In genomic region chr10:55002420-55002819, GRCh38 we compare ENCODE assay signal across 25 cellular contexts.
DNase-seq lines count a peak whose midpoint lies in the region; ATAC-seq and TF ChIP-seq lines count a peak whose summit lies in the region.
"Had no signal": no experiment of that assay in that cellular context is flagged by ENCODE, and none has a peak within 500 bp of the region (broad histone marks: within the 10 kb centered on the region; RNA-seq: fewer than 3 reads in every experiment).

No MANE protein-coding gene starts in this region.

- H3K9ac ChIP-seq in PC-3 (ENCODE audit: low read length), result no peak overlapping the region
- H3K9ac ChIP-seq: BLaER1 had no signal

- H3K4me1 Mint-ChIP-seq in stimulated activated naive B cell treated with anti-CD40 and anti-IgM and Interleukin-4, amounts not matched to agents 10 μg/mL and 1 μg/mL and 100 μg/mL, for 72 hours, result no peaks in the 10 kb centered on the region
- H3K4me1 Mint-ChIP-seq: CD14-positive monocyte; CD4-positive, alpha-beta memory T cell; CD4-positive, CD25-positive, alpha-beta regulatory T cell; CD8-positive, alpha-beta memory T cell had no signal

- no TSS peak for BruUV-seq in PC-3 (replicated peaks; lab: Mats Ljungman, UMichigan)

- no peak overlapping the region for H3K27ac Mint-ChIP-seq in stimulated activated naive B cell treated with anti-CD40 and anti-IgM and Interleukin-4, amounts not matched to agents 10 μg/mL and 1 μg/mL and 100 μg/mL, for 72 hours
- H3K27ac Mint-ChIP-seq: CD14-positive monocyte; CD4-positive, alpha-beta memory T cell; CD4-positive, CD25-positive, alpha-beta regulatory T cell; CD8-positive, alpha-beta memory T cell had no signal

- H3K4me3 Mint-ChIP-seq in stimulated activated naive B cell treated with anti-CD40 and anti-IgM and Interleukin-4, amounts not matched to agents 10 μg/mL and 1 μg/mL and 100 μg/mL, for 72 hours, result no peak overlapping the region
- H3K4me3 Mint-ChIP-seq: CD14-positive monocyte; CD4-positive, alpha-beta memory T cell; CD4-positive, CD25-positive, alpha-beta regulatory T cell; CD8-positive, alpha-beta memory T cell had no signal

- no peaks in the 10 kb centered on the region for H3K36me3 ChIP-seq in PC-3 (ENCODE audit: low read depth, low read length)
- H3K36me3 ChIP-seq in brain microvascular endothelial cell (replicated peaks), result no peaks in the 10 kb centered on the region
- H3K36me3 ChIP-seq: BE2C, BLaER1 had no signal

- POLR2A ChIA-PET in PC-3 (lab: Charles Lee; ENCODE audit: unreplicated experiment), result no interaction called here

- H3K36me3 Mint-ChIP-seq in stimulated activated naive B cell treated with anti-CD40 and anti-IgM and Interleukin-4, amounts not matched to agents 10 μg/mL and 1 μg/mL and 100 μg/mL, for 72 hours, result no peaks in the 10 kb centered on the region
- H3K36me3 Mint-ChIP-seq: CD14-positive monocyte; CD4-positive, alpha-beta memory T cell; CD4-positive, CD25-positive, alpha-beta regulatory T cell; CD8-positive, alpha-beta memory T cell had no signal

- H3K4me3 ChIP-seq in PC-3 (ENCODE audit: low read length) (no peak overlapping the region), brain microvascular endothelial cell (ENCODE audit: low read depth, low read length) (no peak overlapping the region)
- H3K4me3 ChIP-seq: BLaER1, GM12878 had no signal

- H3K27ac ChIP-seq in PC-3 (ENCODE audit: low read length) (no peak overlapping the region), brain microvascular endothelial cell (no peak overlapping the region)
- H3K27ac ChIP-seq: BLaER1 had no signal

- no peaks in the 10 kb centered on the region for H3K4me1 ChIP-seq in PC-3 (ENCODE audit: insufficient read depth, low read length)
- H3K4me1 ChIP-seq: BE2C, BLaER1 had no signal

- H3K9me3 Mint-ChIP-seq in stimulated activated naive B cell treated with anti-CD40 and anti-IgM and Interleukin-4, amounts not matched to agents 10 μg/mL and 1 μg/mL and 100 μg/mL, for 72 hours, result peaks cover 7 to 12% of the 10 kb centered on the region in 2 donors

- in situ Hi-C loops in brain microvascular endothelial cell (cut with HindIII; ENCODE audit: low pct_ligation_motif_present, low sequenced_read_pairs), result no loop called here

- DNase-seq in PC-3, result no peak
- peak; percentile 22 for DNase-seq in astrocyte of the hippocampus (ENCODE audit: low read depth, low spot score)
- DNase-seq in medulla oblongata (ENCODE audit: extremely low spot score), result peak; percentile 13
- peak; percentile 13 for DNase-seq in renal cortical epithelial cell (ENCODE audit: low read depth)
- DNase-seq in stimulated activated CD4-positive, alpha-beta T cell treated with anti-CD3 and anti-CD28 coated beads, Interleukin-4, amount 100 ng/mL, for 24 hours, result no peak
- no peak for DNase-seq in stimulated activated naive B cell treated with anti-CD40 and anti-IgM and Interleukin-4, amounts not matched to agents 10 μg/mL and 1 μg/mL and 100 μg/mL, for 72 hours
- no peak for DNase-seq in brain microvascular endothelial cell
- DNase-seq: 8988T; ACHN; BE2C; C1 segment of cervical spinal cord; CD4-positive, alpha-beta memory T cell; CD4-positive, CD25-positive, alpha-beta regulatory T cell; CD8-positive, alpha-beta memory T cell; COR-L47; DMS 273 treated with DMSO at 0.1 percent for 48 hours; DMS153; DMS53; DMS79; DND-41; EL; GDM1 had no signal

- no peaks in the 10 kb centered on the region for H4K20me1 ChIP-seq in PC-3 (ENCODE audit: low read length)
- H4K20me1 ChIP-seq: BLaER1 had no signal

- intact Hi-C loops in PC-3 (cut with micrococcal nuclease), result no loop called here

- H3K27me3 ChIP-seq in PC-3 (ENCODE audit: low read length) (no peaks in the 10 kb centered on the region), brain microvascular endothelial cell (replicated peaks) (no peaks in the 10 kb centered on the region)
- H3K27me3 ChIP-seq: BE2C, BLaER1 had no signal

- H3K9me2 ChIP-seq in PC-3 (replicated peaks; ENCODE audit: low read length), result no peaks in the 10 kb centered on the region

- no peaks in the 10 kb centered on the region for H3K79me2 ChIP-seq in PC-3 (ENCODE audit: low read length)

- H3F3A ChIP-seq in PC-3 (ENCODE audit: low read length, unreplicated experiment), result no peaks in the 10 kb centered on the region

- TF ChIP-seq CTCF in PC-3 (conservative IDR thresholded peaks at IDR 0.05; ENCODE audit: low read depth, low read length) (no peak), brain microvascular endothelial cell (IDR thresholded peaks at IDR 0.05; ENCODE audit: low read depth, low read length, missing control alignments) (no peak)

- peak; percentile 37 for ATAC-seq in PC-3
- no peak for ATAC-seq in stimulated activated naive B cell treated with anti-CD40 and anti-IgM and Interleukin-4, amounts not matched to agents 10 μg/mL and 1 μg/mL and 100 μg/mL, for 72 hours (replicated peaks)
- ATAC-seq: GM12878 had no signal

- no peaks in the 10 kb centered on the region for H3K27me3 Mint-ChIP-seq in stimulated activated naive B cell treated with anti-CD40 and anti-IgM and Interleukin-4, amounts not matched to agents 10 μg/mL and 1 μg/mL and 100 μg/mL, for 72 hours
- H3K27me3 Mint-ChIP-seq: CD4-positive, alpha-beta memory T cell; CD4-positive, CD25-positive, alpha-beta regulatory T cell; CD8-positive, alpha-beta memory T cell had no signal

- no peak overlapping the region for H3K4me2 ChIP-seq in PC-3 (ENCODE audit: low read length)
- H3K4me2 ChIP-seq: BLaER1 had no signal

- no peaks in the 10 kb centered on the region for H3K9me3 ChIP-seq in PC-3 (ENCODE audit: low read length)
- H3K9me3 ChIP-seq: BE2C had no signal

- H2AFZ ChIP-seq in PC-3 (ENCODE audit: low read length), result no peak overlapping the region

- CTCF ChIA-PET in PC-3 (lab: Charles Lee), result interaction anchor here (0.6 kb wide), 1 partner anchor 89 kb away, joined by 4 read pairs; no protein-coding TSS in a partner anchor

Comparison
In these comparisons a context has a peak if more than half of its experiments do, and no peak if none do; other contexts are left out.
1. DNase-seq: peak in astrocyte of the hippocampus (single experiment), medulla oblongata (single experiment) and renal cortical epithelial cell (single experiment); none in PC-3 (single experiment), stimulated activated CD4-positive, alpha-beta T cell treated with anti-CD3 and anti-CD28 coated beads, Interleukin-4, amount 100 ng/mL, for 24 hours (single experiment), stimulated activated naive B cell treated with anti-CD40 and anti-IgM and Interleukin-4, amounts not matched to agents 10 μg/mL and 1 μg/mL and 100 μg/mL, for 72 hours (single experiment) and brain microvascular endothelial cell (single experiment).